In genomic region chr1:232737917-232738316, GRCh38 we compare ENCODE assay signal across 29 cellular contexts.
"Had no signal": no experiment of that assay in that cellular context is flagged by ENCODE, and none has a peak within 500 bp of the region (broad histone marks: within the 10 kb centered on the region; RNA-seq: fewer than 3 reads in every experiment).

No MANE protein-coding gene starts in this region.

- H3K4me1 ChIP-seq: adrenal gland, body of pancreas, breast epithelium, Peyer's patch, SJSA1 had no signal

- H3K9ac ChIP-seq: KMS-11, SK-N-SH had no signal

- H3K36me3 ChIP-seq: adrenal gland, breast epithelium, Peyer's patch, SJSA1 had no signal

- H3K9me3 ChIP-seq: adrenal gland, body of pancreas, breast epithelium, Peyer's patch, SJSA1, SK-N-SH had no signal

- H3K36me3 Mint-ChIP-seq: activated naive CD4-positive, alpha-beta T cell treated with anti-CD3 and anti-CD28 coated beads, Interleukin-2, amount 50 U/mL, for 72 hours had no signal

- H3K27me3 ChIP-seq: adrenal gland, body of pancreas, breast epithelium, Peyer's patch, SJSA1 had no signal

- H3K27ac Mint-ChIP-seq: activated CD4-positive, alpha-beta T cell treated with anti-CD3 and anti-CD28 coated beads, Interleukin-2, amount 10 ng/mL, durations not matched to agents 24 days and 14 days; activated CD8-positive, alpha-beta T cell treated with anti-CD3 and anti-CD28 coated beads for 36 hours; activated naive CD4-positive, alpha-beta T cell treated with anti-CD3 and anti-CD28 coated beads, Interleukin-2, amount 50 U/mL, for 72 hours; activated T-cell treated with anti-CD3 and anti-CD28 coated beads, Interleukin-2, amount 50 U/mL, for 72 hours; activated T-helper 2 cell treated with anti-CD3 and anti-CD28 coated beads, Interferon-gamma antibody, Interleukin-2, Interleukin-4, amounts not matched to agents 10 μg/mL and 5 μg/mL and 100 μg/mL, durations not matched to agents 14 hours and 24 hours and 36 hours; T-helper 1 cell treated with Interleukin-12 subunit alpha and Interleukin-12 subunit beta and Interleukin-4 antibody, amounts not matched to agents 30 μg/mL and 1 μg/mL, for 36 hours; T-helper 2 cell treated with Interferon-gamma antibody and Interleukin-4, amounts not matched to agents 5 μg/mL and 100 μg/mL, for 36 hours had no signal

- H3K4me3 Mint-ChIP-seq: activated CD4-positive, alpha-beta T cell treated with anti-CD3 and anti-CD28 coated beads, Interleukin-2, amount 10 ng/mL, durations not matched to agents 24 days and 14 days; activated CD8-positive, alpha-beta T cell treated with anti-CD3 and anti-CD28 coated beads for 36 hours; activated T-cell treated with anti-CD3 and anti-CD28 coated beads, Interleukin-2, amount 50 U/mL, for 72 hours; T-helper 1 cell treated with Interleukin-12 subunit alpha and Interleukin-12 subunit beta and Interleukin-4 antibody, amounts not matched to agents 30 μg/mL and 1 μg/mL, for 36 hours; T-helper 2 cell treated with Interferon-gamma antibody and Interleukin-4, amounts not matched to agents 5 μg/mL and 100 μg/mL, for 36 hours had no signal

- H3K9me3 Mint-ChIP-seq: activated CD4-positive, alpha-beta T cell treated with anti-CD3 and anti-CD28 coated beads, Interleukin-2, amount 10 ng/mL, durations not matched to agents 24 days and 14 days; activated CD8-positive, alpha-beta T cell treated with anti-CD3 and anti-CD28 coated beads for 36 hours; activated naive CD4-positive, alpha-beta T cell treated with anti-CD3 and anti-CD28 coated beads, Interleukin-2, amount 50 U/mL, for 72 hours; activated T-cell treated with anti-CD3 and anti-CD28 coated beads, Interleukin-2, amount 50 U/mL, for 72 hours; activated T-helper 2 cell treated with anti-CD3 and anti-CD28 coated beads, Interferon-gamma antibody, Interleukin-2, Interleukin-4, amounts not matched to agents 10 μg/mL and 5 μg/mL and 100 μg/mL, durations not matched to agents 14 hours and 24 hours and 36 hours; T-helper 1 cell treated with Interleukin-12 subunit alpha and Interleukin-12 subunit beta and Interleukin-4 antibody, amounts not matched to agents 30 μg/mL and 1 μg/mL, for 36 hours; T-helper 2 cell treated with Interferon-gamma antibody and Interleukin-4, amounts not matched to agents 5 μg/mL and 100 μg/mL, for 36 hours had no signal

- H3K27ac ChIP-seq: adrenal gland, body of pancreas, breast epithelium, KMS-11, Peyer's patch, SJSA1 had no signal

- H3K4me3 ChIP-seq: adrenal gland, body of pancreas, breast epithelium, Peyer's patch, SJSA1 had no signal

- H3K4me2 ChIP-seq: KMS-11, SK-N-SH had no signal

- H3K27me3 Mint-ChIP-seq: activated CD8-positive, alpha-beta T cell treated with anti-CD3 and anti-CD28 coated beads for 36 hours had no signal

- H3K9me2 ChIP-seq: SK-N-SH had no signal

- ATAC-seq: activated CD8-positive, alpha-beta T cell treated with anti-CD3 and anti-CD28 coated beads for 36 hours; activated naive CD4-positive, alpha-beta T cell treated with anti-CD3 and anti-CD28 coated beads, Interleukin-2, amount 50 U/mL, for 72 hours; activated T-cell treated with anti-CD3 and anti-CD28 coated beads, Interleukin-2, amount 50 U/mL, for 72 hours; body of pancreas; PC-3 had no signal

- DNase-seq: activated CD4-positive, alpha-beta T cell treated with anti-CD3 and anti-CD28 coated beads, Interleukin-2, amount 10 ng/mL, durations not matched to agents 24 days and 14 days; activated CD4-positive, alpha-beta T cell treated with anti-CD3 and anti-CD28 coated beads, Interleukin-2, amount 50 U/mL, for 4 hours; activated CD8-positive, alpha-beta T cell treated with anti-CD3 and anti-CD28 coated beads for 36 hours; activated gamma-delta T cell; activated naive CD4-positive, alpha-beta T cell treated with Interleukin-2 at 50 U/mL for 16 hours; activated T-cell treated with anti-CD3 and anti-CD28 coated beads, Interleukin-2, amount 50 U/mL, for 1 hour; activated T-cell treated with anti-CD3 and anti-CD28 coated beads, Interleukin-2, amount 50 U/mL, for 72 hours; adrenal gland; body of pancreas; cerebellar nuclear complex; NCI-H1105; NCI-H1417 treated with DMSO at 0.1 percent for 48 hours; NCI-H187 treated with DMSO at 0.1 percent for 48 hours; NCI-H2081; NCI-H226; NCI-H526; NCI-H774; PC-3; Peyer's patch; RPMI8226; SHP77 treated with DMSO at 0.1 percent for 48 hours; SK-N-SH had no signal
